In the genomic region with DNA sequence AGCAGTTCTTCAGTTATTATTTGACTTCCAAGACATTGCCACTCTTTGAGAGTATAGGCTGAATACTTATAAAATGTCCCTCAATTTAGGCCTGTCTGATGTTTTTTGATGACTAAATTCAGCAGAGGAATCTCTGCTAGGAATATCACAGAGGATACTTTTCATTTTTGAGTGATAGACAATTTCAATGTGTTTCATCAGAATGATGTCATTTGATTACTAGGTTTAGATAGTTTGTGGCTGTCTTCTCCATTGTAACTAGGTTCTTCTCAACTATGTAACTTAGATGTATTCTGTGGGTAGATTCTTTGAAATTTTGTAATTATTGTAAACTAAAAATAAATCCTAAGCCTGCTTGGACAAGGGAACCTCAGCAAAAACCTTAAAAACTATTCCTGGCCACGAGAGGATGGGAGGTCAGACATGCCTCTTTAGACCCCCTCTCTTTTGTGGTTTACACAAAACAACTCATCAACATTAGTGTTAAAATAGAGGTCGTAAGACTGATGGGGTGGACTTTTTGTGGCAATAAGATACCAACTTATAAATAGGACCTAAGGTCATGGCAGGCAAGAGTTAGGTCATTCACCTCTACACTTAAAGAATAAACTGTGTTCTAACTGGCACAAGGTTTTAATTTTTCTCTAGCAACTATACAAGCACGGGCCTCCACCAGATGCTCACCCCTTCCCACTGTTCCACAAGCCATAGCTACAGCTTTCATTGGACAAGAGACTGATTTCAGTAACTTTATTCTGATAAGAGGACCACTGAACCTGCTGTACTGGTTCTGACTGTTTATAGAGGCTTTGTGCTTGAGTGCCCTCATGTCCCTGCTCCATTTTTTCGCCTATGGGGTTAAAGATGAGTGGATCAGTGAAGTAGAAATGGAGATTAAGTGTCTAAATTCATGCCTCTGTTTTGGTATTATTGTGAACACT, we compare ENCODE assay signal across 16 cellular contexts. TPM values are rescaled to one million over a fixed set of nuclear protein-coding genes. Genes with fewer than 3 reads are reported as not detected.
DNase-seq lines count a peak whose midpoint lies in the region; ATAC-seq, FAIRE-seq and TF ChIP-seq lines count a peak whose summit lies in the region.
"Had no signal": no experiment of that assay in that cellular context is flagged by ENCODE, and none has a peak within 500 bp of the region (broad histone marks: within the 10 kb centered on the region; RNA-seq: fewer than 3 reads in every experiment).

No MANE protein-coding gene starts in this region.

- H3K9me3 ChIP-seq in BLaER1 (peaks cover 4% of the 10 kb centered on the region; the same call in 1 of the 2 replicates), lower lobe of right lung (no peaks in the 10 kb centered on the region), osteoblast (ENCODE audit: low read depth, low read length) (no peaks in the 10 kb centered on the region)

- H3K4me2 ChIP-seq in BLaER1 (peak overlapping the region; percentile 75), osteoblast (ENCODE audit: insufficient read depth, low read length) (no peak overlapping the region)

- peaks cover 34% of the 10 kb centered on the region for H3K4me1 ChIP-seq in BLaER1
- H3K4me1 ChIP-seq in lower lobe of right lung: no peaks in the 10 kb centered on the region
- no peaks in the 10 kb centered on the region for H3K4me1 ChIP-seq in osteoblast (ENCODE audit: insufficient read depth, low read length)

- TF ChIP-seq CTCF in lower lobe of right lung (IDR thresholded peaks at IDR 0.05): no peak
- no peak for TF ChIP-seq CTCF in osteoblast (IDR thresholded peaks at IDR 0.05; ENCODE audit: extremely low read depth, low read depth, low read length)

- H4K20me1 ChIP-seq in BLaER1: no peaks in the 10 kb centered on the region
- no peaks in the 10 kb centered on the region for H4K20me1 ChIP-seq in osteoblast (ENCODE audit: insufficient read depth, low read length)

- no peak overlapping the region for H3K4me3 ChIP-seq in BLaER1
- H3K4me3 ChIP-seq in lower lobe of right lung: no peak overlapping the region
- no peak overlapping the region for H3K4me3 ChIP-seq in osteoblast (ENCODE audit: insufficient read depth, low read length)

- H3K9ac ChIP-seq in BLaER1: no peak overlapping the region

- H3K79me2 ChIP-seq in osteoblast (ENCODE audit: insufficient read depth, low read length): no peaks in the 10 kb centered on the region

- intact Hi-C loops in lower lobe of right lung (cut with DNase I): no loop called here

- DNase-seq in NCI-H2029 treated with DMSO at 0.1 percent for 48 hours (lab: John Stamatoyannopoulos, UW) (peak; percentile 52), SW480 (ENCODE audit: low spot score) (peak; percentile 26), lower lobe of right lung (no peak), HTR-8/SVneo (ENCODE audit: insufficient read length, low spot score) (no peak), NOMO-1 treated with dmso at 0.1 percent for 144 hours (lab: John Stamatoyannopoulos, UW; ENCODE audit: unreplicated experiment) (no peak), NCI-H1694 (lab: John Stamatoyannopoulos, UW) (no peak), osteoblast (ENCODE audit: insufficient read length, low spot score, missing footprints) (no peak)
- DNase-seq: CD4-positive, alpha-beta memory T cell; Kasumi-1; NCI-H1105 treated with DMSO at 0.1 percent for 48 hours; NCI-H1930; NCI-H446 treated with DMSO at 0.1 percent for 48 hours had no signal

- H3K27me3 ChIP-seq in BLaER1 (no peaks in the 10 kb centered on the region), lower lobe of right lung (ENCODE audit: low read depth) (no peaks in the 10 kb centered on the region), osteoblast (ENCODE audit: insufficient read depth, low read length) (no peaks in the 10 kb centered on the region)

- peak; percentile 57 to 83 for ATAC-seq in lower lobe of right lung

- no peak overlapping the region for H2AFZ ChIP-seq in osteoblast (ENCODE audit: low read length)

- no peaks in the 10 kb centered on the region for H3K36me3 ChIP-seq in BLaER1
- no peaks in the 10 kb centered on the region for H3K36me3 ChIP-seq in lower lobe of right lung
- no peaks in the 10 kb centered on the region for H3K36me3 ChIP-seq in osteoblast (ENCODE audit: insufficient read depth, low read length)

- no peak for FAIRE-seq in HTR-8/SVneo (lab: Jason Lieb, UNC)
- FAIRE-seq: H1 had no signal

- peak overlapping the region; percentile 33; the same call in 1 of the 2 replicates for H3K27ac ChIP-seq in BLaER1
- no peak overlapping the region for H3K27ac ChIP-seq in lower lobe of right lung
- H3K27ac ChIP-seq in osteoblast (ENCODE audit: low read depth, low read length): no peak overlapping the region

RNA-seq across cellular contexts. Expression of a gene that starts 33.7 kb away (rescaled TPM):
- 0.92 TPM for total RNA-seq in lower lobe of right lung
- total RNA-seq in osteoblast: under 0.01 and 0.29 TPM in 2 replicates
- total RNA-seq: A673; CD4-positive, alpha-beta memory T cell; SK-MEL-5 had no signal

Comparison
In these comparisons a context has a peak if more than half of its experiments do, and no peak if none do; other contexts are left out.
1. DNase-seq: peak in NCI-H2029 treated with DMSO at 0.1 percent for 48 hours (single experiment) and SW480 (single experiment); none in lower lobe of right lung (single experiment), HTR-8/SVneo (single experiment), NOMO-1 treated with dmso at 0.1 percent for 144 hours (single experiment), NCI-H1694 (single experiment) and osteoblast (single experiment).